ENCODE assay signal across 11 cellular contexts in genomic region chr2:236562434-236562833, GRCh38. TPM values are rescaled to one million over a fixed set of nuclear protein-coding genes. Genes with fewer than 3 reads are reported as not detected.
DNase-seq lines count a peak whose midpoint lies in the region; ATAC-seq, FAIRE-seq and TF ChIP-seq lines count a peak whose summit lies in the region.
"Had no signal": no experiment of that assay in that cellular context is flagged by ENCODE, and none has a peak within 500 bp of the region (broad histone marks: within the 10 kb centered on the region; RNA-seq: fewer than 3 reads in every experiment).

No MANE protein-coding gene starts in this region.

- H3K27ac ChIP-seq in RWPE2 (ENCODE audit: poor library complexity, severe bottlenecking) (no peak overlapping the region), gastroesophageal sphincter (no peak overlapping the region), spleen (no peak overlapping the region)

- no peak for TF ChIP-seq EP300 in gastroesophageal sphincter (IDR thresholded peaks at IDR 0.05)

- H3K36me3 ChIP-seq in RWPE2 (ENCODE audit: low read depth) (no peaks in the 10 kb centered on the region), gastroesophageal sphincter (no peaks in the 10 kb centered on the region), spleen (no peaks in the 10 kb centered on the region)

- H3K27me3 ChIP-seq in RWPE2 (ENCODE audit: insufficient read depth, poor library complexity, severe bottlenecking): no peaks in the 10 kb centered on the region
- H3K27me3 ChIP-seq in gastroesophageal sphincter: no peaks in the 10 kb centered on the region
- H3K27me3 ChIP-seq in spleen (replicated peaks in 1 of 7): peaks cover 0 to 2% (median 0%) of the 10 kb centered on the region in 7 donors

- H3K4me3 ChIP-seq in RWPE2 (ENCODE audit: severe bottlenecking) (no peak overlapping the region), gastroesophageal sphincter (no peak overlapping the region), spleen (no peak overlapping the region)

- H3K9me3 ChIP-seq in RWPE2 (ENCODE audit: severe bottlenecking): no peaks in the 10 kb centered on the region
- no peaks in the 10 kb centered on the region for H3K9me3 ChIP-seq in gastroesophageal sphincter
- no peaks in the 10 kb centered on the region for H3K9me3 ChIP-seq in spleen

- TF ChIP-seq CTCF in RWPE2 (IDR thresholded peaks at IDR 0.05; ENCODE audit: poor library complexity, severe bottlenecking): peak; percentile 38
- peak; percentile 57 to 72 (median 66) for TF ChIP-seq CTCF in gastroesophageal sphincter (IDR thresholded peaks at IDR 0.05)
- TF ChIP-seq CTCF in spleen (IDR thresholded peaks at IDR 0.05 in 8 of 11, conservative IDR thresholded peaks at IDR 0.05 in 3 of 11): peak in 10 of 11 experiments; percentile 8 to 47 (median 36)

- intact Hi-C loops in spleen (cut with DNase I; ENCODE audit: low total_unique reads): no loop called here

- peak; percentile 36 for FAIRE-seq in GM18507 (lab: Jason Lieb, UNC)
- FAIRE-seq: TTC549 had no signal

- DNase-seq in GM18507 (ENCODE audit: extremely low spot score, insufficient read length, low read depth) (no peak), RWPE2 (ENCODE audit: low spot score) (no peak), spleen (no peak), SIG-M5 treated with dmso at 0.1 percent for 504 hours (lab: John Stamatoyannopoulos, UW; ENCODE audit: unreplicated experiment) (no peak), NCI-H774 (lab: John Stamatoyannopoulos, UW) (no peak), activated gamma-delta T cell treated with Interleukin-2 at 50 U/mL for 16 hours (no peak)
- DNase-seq in natural killer cell treated with Interleukin-12 subunit alpha and Interleukin-12 subunit beta and Interleukin-15 and Interleukin-18, amount 100 ng/mL, for 72 hours (ENCODE audit: low spot score): no peak
- DNase-seq: activated naive CD8-positive, alpha-beta T cell treated with anti-CD3 and anti-CD28 coated beads, Interleukin-2, amount 50 U/mL, for 24 hours; NCI-H1436 treated with DMSO at 0.1 percent for 48 hours had no signal

- ATAC-seq in RWPE2 (ENCODE audit: low read depth) (no peak), gastroesophageal sphincter (no peak)
- ATAC-seq in natural killer cell treated with Interleukin-12 subunit alpha and Interleukin-12 subunit beta and Interleukin-15 and Interleukin-18, amount 100 ng/mL, for 72 hours: no peak
- ATAC-seq: activated naive CD8-positive, alpha-beta T cell treated with anti-CD3 and anti-CD28 coated beads, Interleukin-2, amount 50 U/mL, for 24 hours had no signal

- 68 to 95% methylated on average over 3 to 5 of the region's 5 CpGs for WGBS in gastroesophageal sphincter (ENCODE audit: low coverage in 1 of 2), 2 donors
- WGBS in spleen, 5 donors: 69 to 82% (median 79%) methylated on average over 5 of the region's 5 CpGs

- no peak overlapping the region for H3K27ac Mint-ChIP-seq in natural killer cell treated with Interleukin-12 subunit alpha and Interleukin-12 subunit beta and Interleukin-15 and Interleukin-18, amount 100 ng/mL, for 72 hours
- H3K27ac Mint-ChIP-seq: activated naive CD8-positive, alpha-beta T cell treated with anti-CD3 and anti-CD28 coated beads, Interleukin-2, amount 50 U/mL, for 24 hours had no signal

- no peaks in the 10 kb centered on the region for H3K9me3 Mint-ChIP-seq in natural killer cell treated with Interleukin-12 subunit alpha and Interleukin-12 subunit beta and Interleukin-15 and Interleukin-18, amount 100 ng/mL, for 72 hours
- H3K9me3 Mint-ChIP-seq: activated naive CD8-positive, alpha-beta T cell treated with anti-CD3 and anti-CD28 coated beads, Interleukin-2, amount 50 U/mL, for 24 hours had no signal

- H3K27me3 Mint-ChIP-seq in natural killer cell treated with Interleukin-12 subunit alpha and Interleukin-12 subunit beta and Interleukin-15 and Interleukin-18, amount 100 ng/mL, for 72 hours: no peaks in the 10 kb centered on the region
- H3K27me3 Mint-ChIP-seq: activated naive CD8-positive, alpha-beta T cell treated with anti-CD3 and anti-CD28 coated beads, Interleukin-2, amount 50 U/mL, for 24 hours had no signal

- H3K36me3 Mint-ChIP-seq in natural killer cell treated with Interleukin-12 subunit alpha and Interleukin-12 subunit beta and Interleukin-15 and Interleukin-18, amount 100 ng/mL, for 72 hours: no peaks in the 10 kb centered on the region

- H3K4me1 ChIP-seq in RWPE2 (ENCODE audit: insufficient read depth, poor library complexity, severe bottlenecking): no peaks in the 10 kb centered on the region
- H3K4me1 ChIP-seq in gastroesophageal sphincter: peaks cover 0 to 19% (median 3%) of the 10 kb centered on the region in 3 donors
- peaks cover 0 to 34% (median 6%) of the 10 kb centered on the region in 6 donors for H3K4me1 ChIP-seq in spleen

- peaks cover 6 to 26% of the 10 kb centered on the region in 2 donors for H3K4me1 Mint-ChIP-seq in natural killer cell treated with Interleukin-12 subunit alpha and Interleukin-12 subunit beta and Interleukin-15 and Interleukin-18, amount 100 ng/mL, for 72 hours (ENCODE audit: low read depth in 2 of 2)

- TF ChIP-seq POLR2A in gastroesophageal sphincter (IDR thresholded peaks at IDR 0.05) (no peak), spleen (IDR thresholded peaks at IDR 0.05) (no peak)

- H3K4me3 Mint-ChIP-seq in natural killer cell treated with Interleukin-12 subunit alpha and Interleukin-12 subunit beta and Interleukin-15 and Interleukin-18, amount 100 ng/mL, for 72 hours: no peak overlapping the region
- H3K4me3 Mint-ChIP-seq: activated naive CD8-positive, alpha-beta T cell treated with anti-CD3 and anti-CD28 coated beads, Interleukin-2, amount 50 U/mL, for 24 hours had no signal

RNA-seq across cellular contexts. Expression of gene ACKR3, which starts 7.2 kb away (rescaled TPM):
- total RNA-seq in gastroesophageal sphincter (10 to 100 TPM; 21.0 to 68.5 (median 42.5) TPM), spleen (100 to 1,000 TPM in 2 of 7 donors, 10 to 100 TPM in 5; 46.9 to 164 (median 86.8) TPM)
- 10 to 100 TPM; 11.5 to 15.0 (median 12.8) TPM for polyA plus RNA-seq in spleen
- total RNA-seq in natural killer cell treated with Interleukin-12 subunit alpha and Interleukin-12 subunit beta and Interleukin-15 and Interleukin-18, amount 100 ng/mL, for 72 hours: under 1 TPM in 1 of 2 donors, not detected in 1; 0.33 TPM

Comparison
In these comparisons a context has a peak if more than half of its experiments do, and no peak if none do; other contexts are left out.
1. RNA of gene ACKR3, which starts 7.2 kb away (total RNA-seq): 46.9 to 164 TPM in spleen and 21.0 to 68.5 TPM in gastroesophageal sphincter; 0.33 TPM in natural killer cell treated with Interleukin-12 subunit alpha and Interleukin-12 subunit beta and Interleukin-15 and Interleukin-18, amount 100 ng/mL, for 72 hours; every median in the first group is over 10 times any median in the second.
2. Peak in every context shown above with its lines, with median percentiles within 50 percentile points of each other: CTCF ChIP-seq.